ENCODE assay signal across 1 cellular context in the genomic region with DNA sequence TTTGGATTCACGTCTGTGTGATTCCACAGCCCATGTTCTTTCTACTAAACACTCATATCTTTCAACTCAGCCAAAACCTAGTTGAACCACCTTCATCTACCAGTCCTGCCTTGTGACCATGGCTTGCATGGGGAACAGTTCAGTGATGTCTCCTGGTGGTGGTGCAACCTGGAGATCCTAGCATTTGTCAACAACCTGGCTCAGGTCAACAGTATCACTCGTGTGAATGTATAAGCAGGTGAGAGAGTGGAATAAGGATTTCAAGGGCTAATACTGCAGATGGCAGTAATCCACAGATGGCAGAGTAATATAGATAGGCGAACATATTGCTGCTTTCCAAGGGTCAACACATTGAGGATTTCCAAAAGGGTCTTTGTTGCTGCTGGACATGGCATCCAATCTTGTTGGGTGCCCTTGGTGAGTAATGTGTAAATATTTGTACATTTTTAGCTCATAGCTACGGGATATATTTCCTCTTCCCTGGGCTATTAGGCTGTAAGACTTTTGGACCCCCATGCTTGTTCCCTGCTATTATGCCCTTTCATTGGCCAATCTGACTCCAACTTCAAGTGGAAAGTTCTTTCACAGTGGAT.
A peak's percentile ranks its signal among the peaks of the same experiment; 100 is the strongest.
TF ChIP-seq lines count a peak whose summit lies in the region.

No MANE protein-coding gene starts in this region.

TF ChIP-seq in HepG2, 621 proteins besides CTCF, POLR2A, EP300 and RAD21 (continued from another document and continues in another):
- TF ChIP-seq SP1 (IDR thresholded peaks at IDR 0.05) (no peak), SP1 (CRISPR knock-in tag; IDR thresholded peaks at IDR 0.05) (no peak), PHB2 (IDR thresholded peaks at IDR 0.05; ENCODE audit: partially characterized antibody) (no peak), SNRNP70 (IDR thresholded peaks at IDR 0.05; ENCODE audit: low read depth, low read length) (no peak), ZNF20 (CRISPR knock-in tag; IDR thresholded peaks at IDR 0.05) (no peak), RFXAP (CRISPR knock-in tag; IDR thresholded peaks at IDR 0.05; ENCODE audit: borderline replicate concordance) (no peak), ZNF547 (CRISPR knock-in tag; IDR thresholded peaks at IDR 0.05) (no peak), THYN1 (CRISPR knock-in tag; IDR thresholded peaks at IDR 0.05; ENCODE audit: borderline replicate concordance, low read depth) (no peak), SPEN (CRISPR knock-in tag; IDR thresholded peaks at IDR 0.05; ENCODE audit: low read depth) (peak; percentile 23; the same call in 1 of the 2 replicates), SNAPC2 (CRISPR knock-in tag; IDR thresholded peaks at IDR 0.05) (no peak), PRDM10 (CRISPR knock-in tag; IDR thresholded peaks at IDR 0.05; ENCODE audit: low read depth) (no peak), KAT8 (CRISPR knock-in tag; IDR thresholded peaks at IDR 0.05) (0 out of 2 replicates have a peak, but pooled peaks have one; percentile 38), LCORL (IDR thresholded peaks at IDR 0.05) (no peak), LCORL (CRISPR knock-in tag; IDR thresholded peaks at IDR 0.05) (peak; percentile 62), ZNF180 (CRISPR knock-in tag; IDR thresholded peaks at IDR 0.05; ENCODE audit: borderline replicate concordance, low read depth) (no peak), FOXA3 (CRISPR knock-in tag; IDR thresholded peaks at IDR 0.05) (peak; percentile 82), CENPX (CRISPR knock-in tag; IDR thresholded peaks at IDR 0.05) (no peak), ZNF770 (CRISPR knock-in tag; IDR thresholded peaks at IDR 0.05) (no peak), ZNF563 (CRISPR knock-in tag; IDR thresholded peaks at IDR 0.05) (no peak), ZNF441 (CRISPR knock-in tag; IDR thresholded peaks at IDR 0.05; ENCODE audit: borderline replicate concordance) (no peak), PRDM4 (CRISPR knock-in tag; IDR thresholded peaks at IDR 0.05; ENCODE audit: borderline replicate concordance) (no peak), KLF11 (CRISPR knock-in tag; IDR thresholded peaks at IDR 0.05) (no peak), FOXA1 (IDR thresholded peaks at IDR 0.05) (no peak), FOXA1 (CRISPR knock-in tag; IDR thresholded peaks at IDR 0.05) (peak; percentile 73), ZNF749 (CRISPR knock-in tag; IDR thresholded peaks at IDR 0.05; ENCODE audit: borderline replicate concordance) (no peak), SKI (IDR thresholded peaks at IDR 0.05; ENCODE audit: partially characterized antibody) (no peak), SALL1 (CRISPR knock-in tag; IDR thresholded peaks at IDR 0.05) (peak; percentile 54), ZNF430 (CRISPR knock-in tag; IDR thresholded peaks at IDR 0.05) (no peak), SAP130 (CRISPR knock-in tag; IDR thresholded peaks at IDR 0.05; ENCODE audit: low read depth) (no peak), ZFY (CRISPR knock-in tag; IDR thresholded peaks at IDR 0.05) (no peak), ZBTB39 (CRISPR knock-in tag; IDR thresholded peaks at IDR 0.05) (0 out of 2 replicates have a peak, but pooled peaks have one; percentile 44), ZNF674 (CRISPR knock-in tag; IDR thresholded peaks at IDR 0.05; ENCODE audit: low read depth) (no peak), KDM4B (CRISPR knock-in tag; IDR thresholded peaks at IDR 0.05) (no peak), ZNF577 (CRISPR knock-in tag; IDR thresholded peaks at IDR 0.05; ENCODE audit: borderline replicate concordance, low read depth) (no peak), ZNF256 (CRISPR knock-in tag; conservative IDR thresholded peaks at IDR 0.05) (no peak), ZNF724P (CRISPR knock-in tag; IDR thresholded peaks at IDR 0.05; ENCODE audit: borderline replicate concordance) (no peak), KDM5B (CRISPR knock-in tag; IDR thresholded peaks at IDR 0.05; ENCODE audit: borderline replicate concordance) (no peak), DRAP1 (CRISPR knock-in tag; IDR thresholded peaks at IDR 0.05) (no peak), CBX5 (CRISPR knock-in tag; IDR thresholded peaks at IDR 0.05; ENCODE audit: borderline replicate concordance) (0 out of 2 replicates have a peak, but pooled peaks have one; percentile 62), ZBTB1 (CRISPR knock-in tag; IDR thresholded peaks at IDR 0.05; ENCODE audit: borderline replicate concordance) (no peak), SRSF1 (optimal IDR thresholded peaks at IDR 0.05; ENCODE audit: low read depth, low read length) (no peak)
- TF ChIP-seq, protein P1, sequence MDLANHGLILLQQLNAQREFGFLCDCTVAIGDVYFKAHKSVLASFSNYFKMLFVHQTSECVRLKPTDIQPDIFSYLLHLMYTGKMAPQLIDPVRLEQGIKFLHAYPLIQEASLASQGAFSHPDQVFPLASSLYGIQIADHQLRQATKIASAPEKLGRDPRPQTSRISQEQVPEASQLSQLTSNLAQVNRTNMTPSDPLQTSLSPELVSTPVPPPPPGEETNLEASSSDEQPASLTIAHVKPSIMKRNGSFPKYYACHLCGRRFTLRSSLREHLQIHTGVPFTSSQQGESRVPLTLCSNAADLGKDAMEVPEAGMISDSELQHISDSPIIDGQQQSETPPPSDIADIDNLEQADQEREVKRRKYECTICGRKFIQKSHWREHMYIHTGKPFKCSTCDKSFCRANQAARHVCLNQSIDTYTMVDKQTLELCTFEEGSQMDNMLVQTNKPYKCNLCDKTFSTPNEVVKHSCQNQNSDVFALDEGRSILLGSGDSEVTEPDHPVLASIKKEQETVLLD (CRISPR knock-in tag; IDR thresholded peaks at IDR 0.05; ENCODE audit: low read depth): no peak
- TF ChIP-seq, protein P2, sequence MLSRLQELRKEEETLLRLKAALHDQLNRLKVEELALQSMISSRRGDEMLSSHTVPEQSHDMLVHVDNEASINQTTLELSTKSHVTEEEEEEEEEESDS (CRISPR knock-in tag; IDR thresholded peaks at IDR 0.05; ENCODE audit: borderline replicate concordance): no peak
- TF ChIP-seq, protein P3, sequence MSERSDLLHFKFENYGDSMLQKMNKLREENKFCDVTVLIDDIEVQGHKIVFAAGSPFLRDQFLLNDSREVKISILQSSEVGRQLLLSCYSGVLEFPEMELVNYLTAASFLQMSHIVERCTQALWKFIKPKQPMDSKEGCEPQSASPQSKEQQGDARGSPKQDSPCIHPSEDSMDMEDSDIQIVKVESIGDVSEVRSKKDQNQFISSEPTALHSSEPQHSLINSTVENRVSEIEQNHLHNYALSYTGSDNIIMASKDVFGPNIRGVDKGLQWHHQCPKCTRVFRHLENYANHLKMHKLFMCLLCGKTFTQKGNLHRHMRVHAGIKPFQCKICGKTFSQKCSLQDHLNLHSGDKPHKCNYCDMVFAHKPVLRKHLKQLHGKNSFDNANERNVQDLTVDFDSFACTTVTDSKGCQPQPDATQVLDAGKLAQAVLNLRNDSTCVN (CRISPR knock-in tag; IDR thresholded peaks at IDR 0.05; ENCODE audit: borderline replicate concordance): no peak
- TF ChIP-seq, protein P4, sequence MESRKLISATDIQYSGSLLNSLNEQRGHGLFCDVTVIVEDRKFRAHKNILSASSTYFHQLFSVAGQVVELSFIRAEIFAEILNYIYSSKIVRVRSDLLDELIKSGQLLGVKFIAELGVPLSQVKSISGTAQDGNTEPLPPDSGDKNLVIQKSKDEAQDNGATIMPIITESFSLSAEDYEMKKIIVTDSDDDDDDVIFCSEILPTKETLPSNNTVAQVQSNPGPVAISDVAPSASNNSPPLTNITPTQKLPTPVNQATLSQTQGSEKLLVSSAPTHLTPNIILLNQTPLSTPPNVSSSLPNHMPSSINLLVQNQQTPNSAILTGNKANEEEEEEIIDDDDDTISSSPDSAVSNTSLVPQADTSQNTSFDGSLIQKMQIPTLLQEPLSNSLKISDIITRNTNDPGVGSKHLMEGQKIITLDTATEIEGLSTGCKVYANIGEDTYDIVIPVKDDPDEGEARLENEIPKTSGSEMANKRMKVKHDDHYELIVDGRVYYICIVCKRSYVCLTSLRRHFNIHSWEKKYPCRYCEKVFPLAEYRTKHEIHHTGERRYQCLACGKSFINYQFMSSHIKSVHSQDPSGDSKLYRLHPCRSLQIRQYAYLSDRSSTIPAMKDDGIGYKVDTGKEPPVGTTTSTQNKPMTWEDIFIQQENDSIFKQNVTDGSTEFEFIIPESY (CRISPR knock-in tag; IDR thresholded peaks at IDR 0.05): no peak
- TF ChIP-seq, protein P5, sequence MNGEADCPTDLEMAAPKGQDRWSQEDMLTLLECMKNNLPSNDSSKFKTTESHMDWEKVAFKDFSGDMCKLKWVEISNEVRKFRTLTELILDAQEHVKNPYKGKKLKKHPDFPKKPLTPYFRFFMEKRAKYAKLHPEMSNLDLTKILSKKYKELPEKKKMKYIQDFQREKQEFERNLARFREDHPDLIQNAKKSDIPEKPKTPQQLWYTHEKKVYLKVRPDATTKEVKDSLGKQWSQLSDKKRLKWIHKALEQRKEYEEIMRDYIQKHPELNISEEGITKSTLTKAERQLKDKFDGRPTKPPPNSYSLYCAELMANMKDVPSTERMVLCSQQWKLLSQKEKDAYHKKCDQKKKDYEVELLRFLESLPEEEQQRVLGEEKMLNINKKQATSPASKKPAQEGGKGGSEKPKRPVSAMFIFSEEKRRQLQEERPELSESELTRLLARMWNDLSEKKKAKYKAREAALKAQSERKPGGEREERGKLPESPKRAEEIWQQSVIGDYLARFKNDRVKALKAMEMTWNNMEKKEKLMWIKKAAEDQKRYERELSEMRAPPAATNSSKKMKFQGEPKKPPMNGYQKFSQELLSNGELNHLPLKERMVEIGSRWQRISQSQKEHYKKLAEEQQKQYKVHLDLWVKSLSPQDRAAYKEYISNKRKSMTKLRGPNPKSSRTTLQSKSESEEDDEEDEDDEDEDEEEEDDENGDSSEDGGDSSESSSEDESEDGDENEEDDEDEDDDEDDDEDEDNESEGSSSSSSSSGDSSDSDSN (CRISPR knock-in tag; IDR thresholded peaks at IDR 0.05): no peak
